2 cellular contexts compared by ENCODE assay signal in genomic region chr2:10035633-10036032, GRCh38.
TF ChIP-seq lines count a peak whose summit lies in the region.

No MANE protein-coding gene starts in this region.

TF ChIP-seq in HCT116, 20 proteins besides CTCF, POLR2A, EP300 and RAD21 (continued from another document):
- TF ChIP-seq ZFX (IDR thresholded peaks at IDR 0.05): no peak
- TF ChIP-seq CBX3 (IDR thresholded peaks at IDR 0.05; ENCODE audit: low read depth): no peak
- TF ChIP-seq, protein P1, sequence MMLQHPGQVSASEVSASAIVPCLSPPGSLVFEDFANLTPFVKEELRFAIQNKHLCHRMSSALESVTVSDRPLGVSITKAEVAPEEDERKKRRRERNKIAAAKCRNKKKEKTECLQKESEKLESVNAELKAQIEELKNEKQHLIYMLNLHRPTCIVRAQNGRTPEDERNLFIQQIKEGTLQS (IDR thresholded peaks at IDR 0.05): no peak
- TF ChIP-seq ZNF274 (IDR thresholded peaks at IDR 0.05; ENCODE audit: low read depth, low read length): no peak
- TF ChIP-seq REST (IDR thresholded peaks at IDR 0.05; ENCODE audit: low read depth): no peak
- TF ChIP-seq JUND (IDR thresholded peaks at IDR 0.05): no peak
- TF ChIP-seq, protein P2, sequence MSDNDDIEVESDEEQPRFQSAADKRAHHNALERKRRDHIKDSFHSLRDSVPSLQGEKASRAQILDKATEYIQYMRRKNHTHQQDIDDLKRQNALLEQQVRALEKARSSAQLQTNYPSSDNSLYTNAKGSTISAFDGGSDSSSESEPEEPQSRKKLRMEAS (IDR thresholded peaks at IDR 0.05): no peak
TF ChIP-seq in HCT116: peak in this region for 0.

TF ChIP-seq in liver, 16 proteins besides CTCF, POLR2A, EP300 and RAD21 (continued from another document):
- no peak for TF ChIP-seq JUND (IDR thresholded peaks at IDR 0.05)
